ENCODE assay signal across 4 cellular contexts in genomic region chr14:82122678-82123077, GRCh38.
"Had no signal": no experiment of that assay in that cellular context is flagged by ENCODE, and none has a peak within 500 bp of the region (broad histone marks: within the 10 kb centered on the region; RNA-seq: fewer than 3 reads in every experiment).

No MANE protein-coding gene starts in this region.

- DNase-seq: H9, HCEC 1CT, IMR-90 had no signal

- H2AFZ ChIP-seq: GM23338 had no signal

- H3K4me3 ChIP-seq: GM23338 had no signal

- H3K4me2 ChIP-seq: GM23338 had no signal

- ATAC-seq: GM23338 had no signal
